Comparison of ENCODE assay signal across 9 cellular contexts in genomic region chr10:133275683-133276092, GRCh38. TPM values are rescaled to one million over a fixed set of nuclear protein-coding genes. Genes with fewer than 3 reads are reported as not detected.
DNase-seq lines count a peak whose midpoint lies in the region; ATAC-seq and TF ChIP-seq lines count a peak whose summit lies in the region.
"Had no signal": no experiment of that assay in that cellular context is flagged by ENCODE, and none has a peak within 500 bp of the region (broad histone marks: within the 10 kb centered on the region; RNA-seq: fewer than 3 reads in every experiment).

No MANE protein-coding gene starts in this region.

- peaks cover 46% of the 10 kb centered on the region for H3K4me1 Mint-ChIP-seq in stimulated activated naive CD8-positive, alpha-beta T cell treated with anti-CD3 and anti-CD28 coated beads, Interleukin-15, amount 100 ng/mL, for 72 hours
- peaks cover 12% of the 10 kb centered on the region for H3K4me1 Mint-ChIP-seq in HFFc6 (ENCODE audit: low read depth)

- H3K27ac Mint-ChIP-seq in stimulated activated naive CD8-positive, alpha-beta T cell treated with anti-CD3 and anti-CD28 coated beads, Interleukin-15, amount 100 ng/mL, for 72 hours = peak overlapping the region; percentile 89 to 92
- no peak overlapping the region for H3K27ac Mint-ChIP-seq in HFFc6

- ATAC-seq in GM18505 (IDR thresholded peaks at IDR 0.05; ENCODE audit: unreplicated experiment) (peak; percentile 32), HG02642 (IDR thresholded peaks at IDR 0.05; ENCODE audit: poor library complexity, unreplicated experiment) (peak; percentile 32), RWPE2 (ENCODE audit: low read depth) (no peak)
- peak; percentile 67 for ATAC-seq in stimulated activated naive CD8-positive, alpha-beta T cell treated with anti-CD3 and anti-CD28 coated beads, Interleukin-15, amount 100 ng/mL, for 72 hours

- TF ChIP-seq CTCF in RWPE2 (IDR thresholded peaks at IDR 0.05; ENCODE audit: poor library complexity, severe bottlenecking) (no peak), epithelial cell of esophagus (IDR thresholded peaks at IDR 0.05; ENCODE audit: insufficient read depth, low read depth, low read length, missing control alignments) (no peak), HFFc6 (IDR thresholded peaks at IDR 0.05) (no peak)

- DNase-seq in RWPE2 (ENCODE audit: low spot score) = no peak
- peak; percentile 46 for DNase-seq in epithelial cell of esophagus (ENCODE audit: low read depth)
- peak; percentile 68 to 74 for DNase-seq in stimulated activated naive CD8-positive, alpha-beta T cell treated with anti-CD3 and anti-CD28 coated beads, Interleukin-15, amount 100 ng/mL, for 72 hours
- no peak for DNase-seq in hippocampal formation (lab: John Stamatoyannopoulos, UW)
- no peak for DNase-seq in HFFc6
- no peak for DNase-seq in SW 1271 (lab: John Stamatoyannopoulos, UW)

- peaks cover 42% of the 10 kb centered on the region for H3K4me1 ChIP-seq in RWPE2 (ENCODE audit: insufficient read depth, poor library complexity, severe bottlenecking)

- H3K27me3 Mint-ChIP-seq in stimulated activated naive CD8-positive, alpha-beta T cell treated with anti-CD3 and anti-CD28 coated beads, Interleukin-15, amount 100 ng/mL, for 72 hours = no peaks in the 10 kb centered on the region
- no peaks in the 10 kb centered on the region for H3K27me3 Mint-ChIP-seq in HFFc6 (ENCODE audit: insufficient read depth)

- H3K9me3 Mint-ChIP-seq in stimulated activated naive CD8-positive, alpha-beta T cell treated with anti-CD3 and anti-CD28 coated beads, Interleukin-15, amount 100 ng/mL, for 72 hours = no peaks in the 10 kb centered on the region
- no peaks in the 10 kb centered on the region for H3K9me3 Mint-ChIP-seq in HFFc6

- H3K27ac ChIP-seq in RWPE2 (ENCODE audit: poor library complexity, severe bottlenecking) = peak overlapping the region; percentile 90

- peaks cover 25% of the 10 kb centered on the region for H3K36me3 ChIP-seq in RWPE2 (ENCODE audit: low read depth)

- H3K4me3 Mint-ChIP-seq in stimulated activated naive CD8-positive, alpha-beta T cell treated with anti-CD3 and anti-CD28 coated beads, Interleukin-15, amount 100 ng/mL, for 72 hours = peak overlapping the region; percentile 88 to 90
- no peak overlapping the region for H3K4me3 Mint-ChIP-seq in HFFc6

- TF ChIP-seq POLR2A in GM18505 (IDR thresholded peaks at IDR 0.05; ENCODE audit: borderline replicate concordance, extremely low read depth, insufficient read depth, insufficient read length) = peak; percentile 43

- H3K36me3 Mint-ChIP-seq in HFFc6 (ENCODE audit: low read depth) = no peaks in the 10 kb centered on the region

- H3K4me3 ChIP-seq in RWPE2 (ENCODE audit: severe bottlenecking) (peak overlapping the region; percentile 43), epithelial cell of esophagus (ENCODE audit: low read length) (no peak overlapping the region)

- H3K27me3 ChIP-seq in RWPE2 (ENCODE audit: insufficient read depth, poor library complexity, severe bottlenecking) = no peaks in the 10 kb centered on the region

- H3K9me3 ChIP-seq in RWPE2 (ENCODE audit: severe bottlenecking) = no peaks in the 10 kb centered on the region

RNA-seq across cellular contexts. Expression of gene ADAM8, which starts 1.0 kb away (rescaled TPM):
- total RNA-seq in HFFc6 (2021; fragmentation: NEBNext Ultra II Directional; extraction: Animal tissue kit (Norgen Biotek cat#: 25700)) = 1 to 10 TPM in 5 of 6 experiments, under 1 TPM in 1; 0.99 to 2.9 (median 1.2) TPM

RNA-seq across cellular contexts. Expression of gene TUBGCP2, which starts 33.0 kb away (rescaled TPM):
- 10 to 100 TPM; 72.5 to 80.8 (median 77.7) TPM for total RNA-seq in HFFc6 (2021; fragmentation: NEBNext Ultra II Directional; extraction: Animal tissue kit (Norgen Biotek cat#: 25700))

RNA-seq across cellular contexts. Expression of gene ZNF511, which starts 33.0 kb away (rescaled TPM):
- 10 to 100 TPM; 45.7 to 62.0 (median 52.7) TPM for total RNA-seq in HFFc6 (2021; fragmentation: NEBNext Ultra II Directional; extraction: Animal tissue kit (Norgen Biotek cat#: 25700))

RNA-seq across cellular contexts. Expression of gene VENTX, which starts 38.0 kb away (rescaled TPM):
- total RNA-seq in HFFc6 (2021; fragmentation: NEBNext Ultra II Directional; extraction: Animal tissue kit (Norgen Biotek cat#: 25700)) = not detected
- total RNA-seq: NCI-H460 had no signal

RNA-seq across cellular contexts. Expression of gene UTF1, which starts 45.7 kb away (rescaled TPM):
- not detected for total RNA-seq in HFFc6 (2021; fragmentation: NEBNext Ultra II Directional; extraction: Animal tissue kit (Norgen Biotek cat#: 25700))
- total RNA-seq: NCI-H460 had no signal

Comparison
In these comparisons a context has a peak if more than half of its experiments do, and no peak if none do; other contexts are left out.
1. DNase-seq: peak in epithelial cell of esophagus (single experiment) and stimulated activated naive CD8-positive, alpha-beta T cell treated with anti-CD3 and anti-CD28 coated beads, Interleukin-15, amount 100 ng/mL, for 72 hours (2 of 2); none in RWPE2 (single experiment), hippocampal formation (0 of 2), HFFc6 (single experiment) and SW 1271 (0 of 2).